In genomic region chr3:72329354-72329753, GRCh38 we compare ENCODE assay signal across 11 cellular contexts.
DNase-seq lines count a peak whose midpoint lies in the region; ATAC-seq and TF ChIP-seq lines count a peak whose summit lies in the region.
"Had no signal": no experiment of that assay in that cellular context is flagged by ENCODE, and none has a peak within 500 bp of the region (broad histone marks: within the 10 kb centered on the region; RNA-seq: fewer than 3 reads in every experiment).

No MANE protein-coding gene starts in this region.

- H3K27me3 ChIP-seq in BLaER1 (no peaks in the 10 kb centered on the region), esophagus muscularis mucosa (no peaks in the 10 kb centered on the region), neural cell (ENCODE audit: insufficient read depth, low read depth, low read length) (no peaks in the 10 kb centered on the region)

- H3K4me1 ChIP-seq in BLaER1 (peaks cover 15% of the 10 kb centered on the region), esophagus muscularis mucosa (peaks cover 13 to 14% (median 13%) of the 10 kb centered on the region in 4 donors)

- TF ChIP-seq RAD21 in neural cell (conservative IDR thresholded peaks at IDR 0.05), result peak; percentile 62

- H3K79me2 ChIP-seq in neural cell (replicated peaks; ENCODE audit: insufficient read depth, low read length), result no peaks in the 10 kb centered on the region

- no peak for TF ChIP-seq POLR2A in esophagus muscularis mucosa (IDR thresholded peaks at IDR 0.05; ENCODE audit: low read depth)

- TF ChIP-seq EP300 in esophagus muscularis mucosa (IDR thresholded peaks at IDR 0.05) (no peak), neural cell (conservative IDR thresholded peaks at IDR 0.05; ENCODE audit: poor library complexity, severe bottlenecking) (peak; percentile 80)

- H3K9me3 ChIP-seq in BLaER1 (no peaks in the 10 kb centered on the region), esophagus muscularis mucosa (no peaks in the 10 kb centered on the region), neural cell (ENCODE audit: low read length) (no peaks in the 10 kb centered on the region)

- no peaks in the 10 kb centered on the region for H3F3A ChIP-seq in neural cell (ENCODE audit: insufficient read depth, low read length, poor library complexity, severe bottlenecking)

- ATAC-seq in GM19324 (IDR thresholded peaks at IDR 0.05; ENCODE audit: low FRiP score, unreplicated experiment) (no peak), GM19023 (IDR thresholded peaks at IDR 0.05; ENCODE audit: unreplicated experiment) (no peak)

- DNase-seq in NCI-H2171 treated with DMSO at 0.1 percent for 48 hours (lab: John Stamatoyannopoulos, UW) (peak; percentile 63), esophagus muscularis mucosa (ENCODE audit: extremely low spot score) (no peak), SIG-M5 treated with dmso at 0.1 percent for 504 hours (lab: John Stamatoyannopoulos, UW; ENCODE audit: unreplicated experiment) (no peak), Kasumi-1 (lab: John Stamatoyannopoulos, UW) (no peak)
- DNase-seq: activated B cell treated with CpG ODN at 0.5 μM for 24 hours, AML-193, small intestine had no signal

- H3K36me3 ChIP-seq in BLaER1 (no peaks in the 10 kb centered on the region), esophagus muscularis mucosa (no peaks in the 10 kb centered on the region), neural cell (ENCODE audit: insufficient read depth, low read length) (no peaks in the 10 kb centered on the region)

- H4K20me1 ChIP-seq in BLaER1 (no peaks in the 10 kb centered on the region), neural cell (ENCODE audit: insufficient read depth) (no peaks in the 10 kb centered on the region)

- peak overlapping the region; percentile 65 for H3K4me2 ChIP-seq in BLaER1
- peak overlapping the region; percentile 13 for H3K4me2 ChIP-seq in neural cell (ENCODE audit: low read length)

- TF ChIP-seq CTCF in esophagus muscularis mucosa (IDR thresholded peaks at IDR 0.05), result no peak
- TF ChIP-seq CTCF in neural cell (IDR thresholded peaks at IDR 0.05; ENCODE audit: poor library complexity, severe bottlenecking), result peak; percentile 30

- H3K4me3 ChIP-seq in BLaER1, result no peak overlapping the region
- no peak overlapping the region for H3K4me3 ChIP-seq in esophagus muscularis mucosa
- peak overlapping the region; percentile 23 for H3K4me3 ChIP-seq in neural cell (ENCODE audit: low read length)

- no peak overlapping the region for H2AFZ ChIP-seq in neural cell (ENCODE audit: low read depth, low read length)

- no peaks in the 10 kb centered on the region for H3K9me2 ChIP-seq in neural cell (ENCODE audit: insufficient read depth, low read length)

- H3K9ac ChIP-seq in BLaER1 (no peak overlapping the region), neural cell (ENCODE audit: low read length) (peak overlapping the region; percentile 63)

- WGBS in esophagus muscularis mucosa, result 28% methylated on average over 10 of the region's 10 CpGs

- intact Hi-C loops in esophagus muscularis mucosa (cut with DNase I), result no loop called here

- H3K27ac ChIP-seq in BLaER1 (0 out of 2 replicates have a peak overlapping the region, but pooled peaks have one; percentile 27), esophagus muscularis mucosa (replicated peaks in 1 of 4) (peak overlapping the region in 3 of 4 donors; percentile 7 to 34 (median 22)), neural cell (ENCODE audit: low read length) (peak overlapping the region; percentile 80)

TF ChIP-seq in neural cell, 6 proteins besides CTCF, POLR2A, EP300 and RAD21:
- peak; percentile 21 for TF ChIP-seq MXI1 (conservative IDR thresholded peaks at IDR 0.05; ENCODE audit: poor library complexity, severe bottlenecking)
- TF ChIP-seq POLR2AphosphoS5 (IDR thresholded peaks at IDR 0.05), result peak; percentile 61
- no peak for TF ChIP-seq EZH2 (IDR thresholded peaks at IDR 0.05; ENCODE audit: borderline replicate concordance, insufficient read depth, low read length, poor library complexity, severe bottlenecking)
- TF ChIP-seq TAF1 (IDR thresholded peaks at IDR 0.05; ENCODE audit: low read depth), result peak; percentile 45
- no peak for TF ChIP-seq REST (IDR thresholded peaks at IDR 0.05; ENCODE audit: borderline replicate concordance)
- peak; percentile 45 for TF ChIP-seq SMC3 (conservative IDR thresholded peaks at IDR 0.05; ENCODE audit: poor library complexity)

Comparison
In these comparisons a context has a peak if more than half of its experiments do, and no peak if none do; other contexts are left out.
1. H3K27ac ChIP-seq: peak in every context shown above with its lines; median percentile 80 in neural cell; 27 in BLaER1; 22 in esophagus muscularis mucosa.